ENCODE assay signal across 28 cellular contexts in the genomic region with DNA sequence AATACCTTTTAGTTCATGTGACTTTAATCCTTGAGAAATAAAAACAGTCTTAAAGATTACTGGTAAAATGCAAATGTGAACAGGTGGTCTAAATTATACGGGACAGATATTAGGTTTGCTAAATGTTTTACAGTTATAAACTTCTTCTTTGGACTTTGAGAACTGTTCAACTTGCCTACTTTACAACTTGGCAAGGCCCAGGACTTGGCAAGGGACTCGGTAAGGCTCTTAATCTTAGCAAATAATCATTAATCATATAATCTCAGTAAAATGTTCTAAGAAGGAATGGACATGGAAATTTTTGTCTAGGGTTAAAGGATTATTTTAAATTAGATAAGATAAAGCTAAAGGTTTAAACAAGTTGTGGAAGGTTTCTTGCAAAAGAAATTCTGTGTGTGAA.
"Had no signal": no experiment of that assay in that cellular context is flagged by ENCODE, and none has a peak within 500 bp of the region (broad histone marks: within the 10 kb centered on the region; RNA-seq: fewer than 3 reads in every experiment).

No MANE protein-coding gene starts in this region.

- H3K27ac Mint-ChIP-seq: nephron progenitor cell; stimulated activated memory B cell treated with anti-CD40 and anti-IgM and Interleukin-4, amounts not matched to agents 10 μg/mL and 1 μg/mL and 100 μg/mL, for 72 hours had no signal

- H3K36me3 ChIP-seq: heart left ventricle, lower lobe of right lung, prostate gland, sigmoid colon, thoracic aorta had no signal

- H3K27me3 ChIP-seq: foreskin keratinocyte, gastroesophageal sphincter, heart left ventricle, hepatocyte, sigmoid colon, spleen, tibial nerve, upper lobe of left lung had no signal

- DNase-seq: dermis blood vessel endothelial cell; effector memory CD8-positive, alpha-beta T cell; foreskin keratinocyte; heart left ventricle; kidney glomerular epithelial cell; left colon; left ventricle myocardium superior; lower lobe of right lung; naive thymus-derived CD8-positive, alpha-beta T cell; nephron progenitor cell; nucleus accumbens; right cardiac atrium; sigmoid colon; spleen; stimulated activated CD4-positive, alpha-beta T cell treated with anti-CD3 and anti-CD28 coated beads, Interleukin-4, amount 100 ng/mL, for 4 hours; stimulated activated naive CD8-positive, alpha-beta T cell treated with anti-CD3 and anti-CD28 coated beads, Interleukin-15, Interleukin-2, amounts not matched to agents 100 U/mL and 50 U/mL, for 24 hours; upper lobe of left lung had no signal

- H3K27ac ChIP-seq: coronary artery, epithelial cell of prostate, foreskin keratinocyte, gastroesophageal sphincter, heart left ventricle, hepatocyte, lower lobe of right lung, prostate gland, sigmoid colon, spleen, thoracic aorta, tibial nerve, upper lobe of left lung had no signal

- H3K4me1 ChIP-seq: prostate gland had no signal

- H3K27me3 Mint-ChIP-seq: effector memory CD8-positive, alpha-beta T cell; naive thymus-derived CD8-positive, alpha-beta T cell; stimulated activated memory B cell treated with anti-CD40 and anti-IgM and Interleukin-4, amounts not matched to agents 10 μg/mL and 1 μg/mL and 100 μg/mL, for 72 hours had no signal

- H3K4me3 Mint-ChIP-seq: effector memory CD8-positive, alpha-beta T cell; naive thymus-derived CD8-positive, alpha-beta T cell; nephron progenitor cell; stimulated activated memory B cell treated with anti-CD40 and anti-IgM and Interleukin-4, amounts not matched to agents 10 μg/mL and 1 μg/mL and 100 μg/mL, for 72 hours had no signal

- H3K9me3 Mint-ChIP-seq: effector memory CD8-positive, alpha-beta T cell; naive thymus-derived CD8-positive, alpha-beta T cell; stimulated activated memory B cell treated with anti-CD40 and anti-IgM and Interleukin-4, amounts not matched to agents 10 μg/mL and 1 μg/mL and 100 μg/mL, for 72 hours had no signal

- H3K4me3 ChIP-seq: coronary artery, gastroesophageal sphincter, heart left ventricle, hepatocyte, lower lobe of right lung, prostate gland, sigmoid colon, spleen, thoracic aorta, tibial nerve, upper lobe of left lung had no signal

- H3K9me3 ChIP-seq: gastroesophageal sphincter, heart left ventricle, lower lobe of right lung, prostate gland, sigmoid colon, spleen, thoracic aorta, tibial nerve, upper lobe of left lung had no signal

- FAIRE-seq: endometrium, urothelium cell line had no signal

- ATAC-seq: effector memory CD8-positive, alpha-beta T cell; esophagus mucosa; foreskin keratinocyte; gastroesophageal sphincter; heart left ventricle; left colon; left ventricle myocardium superior; lower lobe of right lung; naive thymus-derived CD8-positive, alpha-beta T cell; right cardiac atrium; stimulated activated memory B cell treated with anti-CD40 and anti-IgM and Interleukin-4, amounts not matched to agents 10 μg/mL and 1 μg/mL and 100 μg/mL, for 72 hours; stimulated activated naive CD8-positive, alpha-beta T cell treated with anti-CD3 and anti-CD28 coated beads, Interleukin-15, Interleukin-2, amounts not matched to agents 100 U/mL and 50 U/mL, for 24 hours had no signal
